10 cellular contexts compared by ENCODE assay signal in the genomic region with DNA sequence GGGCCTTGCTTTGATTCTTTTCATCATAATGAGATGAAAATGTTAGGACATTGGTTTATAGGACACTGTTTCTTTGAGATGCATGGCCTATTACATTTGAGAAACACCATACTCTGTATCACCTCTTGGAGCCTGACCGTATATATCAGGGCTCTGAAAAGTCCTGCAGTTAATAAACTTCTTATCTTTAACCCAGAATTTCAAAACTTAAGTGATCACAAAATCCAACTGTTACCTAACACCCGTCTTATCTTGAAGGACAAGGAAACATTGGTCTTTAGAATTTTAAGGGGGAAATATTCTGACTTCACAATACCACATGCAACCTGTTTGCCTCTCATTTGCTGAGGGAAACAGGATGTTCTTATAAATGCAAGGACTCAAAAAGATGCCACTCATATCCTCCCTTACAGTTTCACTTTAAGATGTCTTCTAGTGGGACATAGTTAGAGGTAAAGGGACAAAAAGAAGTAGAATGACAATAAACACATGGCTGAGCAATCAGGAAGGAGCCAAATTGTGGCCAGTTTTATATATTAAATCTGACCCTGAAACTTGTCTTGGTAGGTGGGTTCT.
DNase-seq lines count a peak whose midpoint lies in the region; ATAC-seq lines count a peak whose summit lies in the region.
"Had no signal": no experiment of that assay in that cellular context is flagged by ENCODE, and none has a peak within 500 bp of the region (broad histone marks: within the 10 kb centered on the region; RNA-seq: fewer than 3 reads in every experiment).

No MANE protein-coding gene starts in this region.

- H3K27me3 Mint-ChIP-seq in activated CD8-positive, alpha-beta memory T cell treated with anti-CD3 and anti-CD28 coated beads, Interleukin-2, amount 10 ng/mL, durations not matched to agents 7 days and 5 days: no peaks in the 10 kb centered on the region
- no peaks in the 10 kb centered on the region for H3K27me3 Mint-ChIP-seq in dendritic cell treated with granulocyte-macrophage colony-stimulating factor and Interleukin-4, amounts not matched to agents 40 ng/mL and 50 ng/mL, for 4 days
- H3K27me3 Mint-ChIP-seq: brain had no signal

- DNase-seq in activated CD8-positive, alpha-beta memory T cell treated with anti-CD3 and anti-CD28 coated beads, Interleukin-2, amount 10 ng/mL, durations not matched to agents 7 days and 5 days: no peak
- no peak for DNase-seq in activated CD8-positive, alpha-beta memory T cell treated with anti-CD3 and anti-CD28 coated beads for 24 hours
- DNase-seq in DMS79 (lab: John Stamatoyannopoulos, UW): no peak
- DNase-seq in effector CD4-positive, alpha-beta T cell: no peak
- DNase-seq: ACHN had no signal

- H3K9me3 Mint-ChIP-seq in activated CD8-positive, alpha-beta memory T cell treated with anti-CD3 and anti-CD28 coated beads, Interleukin-2, amount 10 ng/mL, durations not matched to agents 7 days and 5 days (ENCODE audit: low read depth): no peaks in the 10 kb centered on the region
- no peaks in the 10 kb centered on the region for H3K9me3 Mint-ChIP-seq in dendritic cell treated with granulocyte-macrophage colony-stimulating factor and Interleukin-4, amounts not matched to agents 40 ng/mL and 50 ng/mL, for 4 days
- H3K9me3 Mint-ChIP-seq: brain had no signal

- peak overlapping the region; percentile 47 for H3K4me3 Mint-ChIP-seq in activated CD8-positive, alpha-beta memory T cell treated with anti-CD3 and anti-CD28 coated beads, Interleukin-2, amount 10 ng/mL, durations not matched to agents 7 days and 5 days
- H3K4me3 Mint-ChIP-seq in dendritic cell treated with granulocyte-macrophage colony-stimulating factor and Interleukin-4, amounts not matched to agents 40 ng/mL and 50 ng/mL, for 4 days: no peak overlapping the region
- H3K4me3 Mint-ChIP-seq: brain had no signal

- H3K36me3 Mint-ChIP-seq in activated CD8-positive, alpha-beta memory T cell treated with anti-CD3 and anti-CD28 coated beads, Interleukin-2, amount 10 ng/mL, durations not matched to agents 7 days and 5 days: peaks cover 54% of the 10 kb centered on the region
- peaks cover 41% of the 10 kb centered on the region for H3K36me3 Mint-ChIP-seq in dendritic cell treated with granulocyte-macrophage colony-stimulating factor and Interleukin-4, amounts not matched to agents 40 ng/mL and 50 ng/mL, for 4 days (ENCODE audit: low read depth)

- ATAC-seq in activated CD8-positive, alpha-beta memory T cell treated with anti-CD3 and anti-CD28 coated beads, Interleukin-2, amount 10 ng/mL, durations not matched to agents 7 days and 5 days: peak; percentile 75
- ATAC-seq in HG03342 (IDR thresholded peaks at IDR 0.05; ENCODE audit: unreplicated experiment) (peak; percentile 37), GM21367 (IDR thresholded peaks at IDR 0.05; ENCODE audit: unreplicated experiment) (no peak)

- CTCF ChIA-PET in activated CD8-positive, alpha-beta memory T cell treated with anti-CD3 and anti-CD28 coated beads, Interleukin-2, amount 10 ng/mL, durations not matched to agents 7 days and 5 days (lab: Charles Lee): interaction anchor here (1.1 to 1.6 kb wide), 6 partner anchors 12 to 337 kb away, joined by 3 to 6 read pairs (median 4); no protein-coding TSS in a partner anchor

- peak overlapping the region; percentile 90 for H3K27ac Mint-ChIP-seq in activated CD8-positive, alpha-beta memory T cell treated with anti-CD3 and anti-CD28 coated beads, Interleukin-2, amount 10 ng/mL, durations not matched to agents 7 days and 5 days
- peak overlapping the region; percentile 78 for H3K27ac Mint-ChIP-seq in dendritic cell treated with granulocyte-macrophage colony-stimulating factor and Interleukin-4, amounts not matched to agents 40 ng/mL and 50 ng/mL, for 4 days

- peak overlapping the region; percentile 77 for H3K27ac ChIP-seq in temporal lobe (ENCODE audit: low read depth, low read length)

- intact Hi-C loops in dendritic cell treated with granulocyte-macrophage colony-stimulating factor and Interleukin-4, amounts not matched to agents 40 ng/mL and 50 ng/mL, for 4 days (cut with micrococcal nuclease): loop anchor here (5.0 kb wide), 1 partner anchor 35 kb away; no protein-coding TSS in a partner anchor

- H3K4me1 Mint-ChIP-seq in activated CD8-positive, alpha-beta memory T cell treated with anti-CD3 and anti-CD28 coated beads, Interleukin-2, amount 10 ng/mL, durations not matched to agents 7 days and 5 days: peaks cover 63% of the 10 kb centered on the region
- H3K4me1 Mint-ChIP-seq in dendritic cell treated with granulocyte-macrophage colony-stimulating factor and Interleukin-4, amounts not matched to agents 40 ng/mL and 50 ng/mL, for 4 days (ENCODE audit: low read depth): peaks cover 73% of the 10 kb centered on the region
- H3K4me1 Mint-ChIP-seq: brain had no signal
